In the genomic region with DNA sequence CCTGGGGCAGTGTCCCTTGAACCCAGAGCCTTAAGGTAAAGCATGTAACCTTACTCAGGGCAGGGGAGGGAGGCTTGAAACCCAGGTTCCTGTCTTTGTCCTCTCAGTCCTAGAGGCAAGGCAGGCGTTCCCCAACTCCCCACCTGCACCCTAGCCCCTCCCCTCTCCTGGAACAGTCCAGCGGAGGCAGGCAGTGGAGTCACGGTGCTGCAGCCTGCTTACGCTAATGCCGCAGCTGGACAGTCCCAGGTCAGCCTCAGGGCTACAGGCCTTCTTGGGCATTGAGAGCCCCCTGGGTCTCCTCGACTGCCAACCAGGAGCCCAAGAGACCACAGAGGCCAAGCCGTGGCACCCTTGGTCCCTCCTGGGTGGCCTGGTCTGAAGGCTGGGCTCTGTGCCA, we compare ENCODE assay signal across 35 cellular contexts. TPM values are rescaled to one million over a fixed set of nuclear protein-coding genes. Genes with fewer than 3 reads are reported as not detected.
"Had no signal": no experiment of that assay in that cellular context is flagged by ENCODE, and none has a peak within 500 bp of the region (broad histone marks: within the 10 kb centered on the region; RNA-seq: fewer than 3 reads in every experiment).

No MANE protein-coding gene starts in this region.

- H3K9me3 ChIP-seq: ascending aorta, breast epithelium, esophagus squamous epithelium, gastroesophageal sphincter, heart right ventricle had no signal

- H3K36me3 ChIP-seq: ascending aorta, breast epithelium, cardiac muscle cell, esophagus squamous epithelium, gastroesophageal sphincter, heart right ventricle had no signal

- H3K27ac ChIP-seq: ascending aorta, breast epithelium, cardiac muscle cell, coronary artery, epithelial cell of prostate, esophagus squamous epithelium, gastroesophageal sphincter, heart right ventricle had no signal

- H3K36me3 Mint-ChIP-seq: activated naive CD4-positive, alpha-beta T cell treated with anti-CD3 and anti-CD28 coated beads, Interleukin-2, amount 10 ng/mL, durations not matched to agents 7 days and 5 days; activated naive CD4-positive, alpha-beta T cell treated with anti-CD3 and anti-CD28 coated beads, Interleukin-2, amount 50 U/mL, for 72 hours; activated naive CD8-positive, alpha-beta T cell treated with anti-CD3 and anti-CD28 coated beads, Interleukin-2, amount 10 ng/mL, durations not matched to agents 7 days and 5 days; brain had no signal

- ATAC-seq: activated CD4-positive, alpha-beta T cell treated with anti-CD3 and anti-CD28 coated beads for 36 hours; activated naive CD4-positive, alpha-beta T cell treated with anti-CD3 and anti-CD28 coated beads, Interleukin-2, amount 50 U/mL, for 72 hours; activated T-cell treated with anti-CD3 and anti-CD28 coated beads, Interleukin-2, amount 50 U/mL, for 72 hours; gastroesophageal sphincter; heart right ventricle had no signal

- H3K27me3 ChIP-seq: ascending aorta, breast epithelium had no signal

- H3K27me3 Mint-ChIP-seq: activated CD4-positive, alpha-beta T cell treated with anti-CD3 and anti-CD28 coated beads for 36 hours; activated T-cell treated with anti-CD3 and anti-CD28 coated beads, Interleukin-2, amount 50 U/mL, for 24 hours; brain had no signal

- H3K27ac Mint-ChIP-seq: activated CD4-positive, alpha-beta memory T cell treated with anti-CD3 and anti-CD28 coated beads, Interleukin-2, amount 10 ng/mL, durations not matched to agents 7 days and 5 days; activated CD4-positive, alpha-beta T cell treated with anti-CD3 and anti-CD28 coated beads for 36 hours; activated naive CD4-positive, alpha-beta T cell treated with anti-CD3 and anti-CD28 coated beads, Interleukin-2, amount 50 U/mL, for 72 hours; activated naive CD8-positive, alpha-beta T cell treated with anti-CD3 and anti-CD28 coated beads, Interleukin-2, amount 10 ng/mL, durations not matched to agents 7 days and 5 days; activated T-cell treated with anti-CD3 and anti-CD28 coated beads, Interleukin-2, amount 50 U/mL, for 24 hours; activated T-cell treated with anti-CD3 and anti-CD28 coated beads, Interleukin-2, amount 50 U/mL, for 72 hours had no signal

- DNase-seq: activated CD4-positive, alpha-beta memory T cell treated with anti-CD3 and anti-CD28 coated beads, Interleukin-2, amount 10 ng/mL, durations not matched to agents 7 days and 5 days; activated CD4-positive, alpha-beta T cell treated with anti-CD3 and anti-CD28 coated beads for 36 hours; activated CD4-positive, alpha-beta T cell treated with anti-CD3 and anti-CD28 coated beads, Interleukin-2, amount 10 ng/mL, durations not matched to agents 7 days and 5 days; activated CD4-positive, alpha-beta T cell treated with anti-CD3 and anti-CD28 coated beads, Interleukin-2, amount 50 U/mL, for 4 hours; activated CD4-positive, CD25-positive, alpha-beta regulatory T cell; activated CD4-positive, CD25-positive, alpha-beta regulatory T cell treated with anti-CD3 and anti-CD28 coated beads, Interleukin-2, amount 50 U/mL, for 72 hours; activated CD8-positive, alpha-beta memory T cell treated with anti-CD3 and anti-CD28 coated beads, Interleukin-2, amount 50 U/mL, for 48 hours; activated gamma-delta T cell; activated naive CD4-positive, alpha-beta T cell; activated naive CD4-positive, alpha-beta T cell treated with anti-CD3 and anti-CD28 coated beads, Interleukin-2, amount 10 ng/mL, durations not matched to agents 7 days and 5 days; activated naive CD8-positive, alpha-beta T cell treated with anti-CD3 and anti-CD28 coated beads, Interleukin-2, amount 10 ng/mL, durations not matched to agents 7 days and 5 days; activated T-cell treated with anti-CD3 and anti-CD28 coated beads for 4 hours; activated T-cell treated with anti-CD3 and anti-CD28 coated beads, Interleukin-2, amount 50 U/mL, for 24 hours; activated T-cell treated with anti-CD3 and anti-CD28 coated beads, Interleukin-2, amount 50 U/mL, for 72 hours; central memory CD4-positive, alpha-beta T cell; effector CD8-positive, alpha-beta T cell; esophagus squamous epithelium; foreskin melanocyte; heart right ventricle; T-helper 1 cell; T-helper 2 cell had no signal

- H3K9me3 Mint-ChIP-seq: activated CD4-positive, alpha-beta memory T cell treated with anti-CD3 and anti-CD28 coated beads, Interleukin-2, amount 10 ng/mL, durations not matched to agents 7 days and 5 days; activated CD4-positive, alpha-beta T cell treated with anti-CD3 and anti-CD28 coated beads, Interleukin-2, amount 10 ng/mL, durations not matched to agents 7 days and 5 days; activated naive CD4-positive, alpha-beta T cell treated with anti-CD3 and anti-CD28 coated beads, Interleukin-2, amount 10 ng/mL, durations not matched to agents 7 days and 5 days; activated naive CD8-positive, alpha-beta T cell treated with anti-CD3 and anti-CD28 coated beads, Interleukin-2, amount 10 ng/mL, durations not matched to agents 7 days and 5 days; activated T-cell treated with anti-CD3 and anti-CD28 coated beads, Interleukin-2, amount 50 U/mL, for 24 hours; activated T-cell treated with anti-CD3 and anti-CD28 coated beads, Interleukin-2, amount 50 U/mL, for 72 hours; brain had no signal

- H3K4me3 Mint-ChIP-seq: activated CD4-positive, alpha-beta memory T cell treated with anti-CD3 and anti-CD28 coated beads, Interleukin-2, amount 10 ng/mL, durations not matched to agents 7 days and 5 days; activated CD4-positive, alpha-beta T cell treated with anti-CD3 and anti-CD28 coated beads for 36 hours; activated CD4-positive, alpha-beta T cell treated with anti-CD3 and anti-CD28 coated beads, Interleukin-2, amount 10 ng/mL, durations not matched to agents 7 days and 5 days; activated naive CD4-positive, alpha-beta T cell treated with anti-CD3 and anti-CD28 coated beads, Interleukin-2, amount 10 ng/mL, durations not matched to agents 7 days and 5 days; activated naive CD8-positive, alpha-beta T cell treated with anti-CD3 and anti-CD28 coated beads, Interleukin-2, amount 10 ng/mL, durations not matched to agents 7 days and 5 days; activated T-cell treated with anti-CD3 and anti-CD28 coated beads, Interleukin-2, amount 50 U/mL, for 24 hours; activated T-cell treated with anti-CD3 and anti-CD28 coated beads, Interleukin-2, amount 50 U/mL, for 72 hours; brain had no signal

- FAIRE-seq: endometrium, endothelial cell of umbilical vein had no signal

- H3K4me3 ChIP-seq: ascending aorta, breast epithelium, cardiac muscle cell, coronary artery, esophagus squamous epithelium, gastroesophageal sphincter, heart right ventricle had no signal

RNA-seq across cellular contexts. Expression of a gene that starts 6.8 kb away (rescaled TPM):
- total RNA-seq: dermis microvascular lymphatic vessel endothelial cell, endothelial cell of umbilical vein, fibroblast of lung, fibroblast of villous mesenchyme, glomerular endothelial cell had no signal
- polyA plus RNA-seq: endothelial cell of umbilical vein, fibroblast of lung had no signal

RNA-seq across cellular contexts. Expression of a gene that starts 27.7 kb away (rescaled TPM):
- total RNA-seq: activated CD4-positive, alpha-beta T cell treated with anti-CD3 and anti-CD28 coated beads, Interleukin-2, amount 10 ng/mL, durations not matched to agents 7 days and 5 days; activated naive CD8-positive, alpha-beta T cell treated with anti-CD3 and anti-CD28 coated beads, Interleukin-2, amount 10 ng/mL, durations not matched to agents 7 days and 5 days; endothelial cell of umbilical vein had no signal
- polyA plus RNA-seq: endothelial cell of umbilical vein had no signal
